20 cellular contexts compared by ENCODE assay signal in genomic region chr14:87754512-87755223, GRCh38.
"Had no signal": no experiment of that assay in that cellular context is flagged by ENCODE, and none has a peak within 500 bp of the region (broad histone marks: within the 10 kb centered on the region; RNA-seq: fewer than 3 reads in every experiment).

No MANE protein-coding gene starts in this region.

- H3K36me3 Mint-ChIP-seq: activated CD8-positive, alpha-beta memory T cell treated with anti-CD3 and anti-CD28 coated beads, Interleukin-2, amount 10 ng/mL, durations not matched to agents 7 days and 5 days; activated naive CD4-positive, alpha-beta T cell treated with anti-CD3 and anti-CD28 coated beads, Interleukin-2, amount 50 U/mL, for 24 hours; naive thymus-derived CD4-positive, alpha-beta T cell had no signal

- H3K4me3 Mint-ChIP-seq: activated CD4-positive, alpha-beta T cell treated with anti-CD3 and anti-CD28 coated beads for 36 hours; activated CD8-positive, alpha-beta memory T cell treated with anti-CD3 and anti-CD28 coated beads, Interleukin-2, amount 10 ng/mL, durations not matched to agents 7 days and 5 days; activated CD8-positive, alpha-beta T cell treated with anti-CD3 and anti-CD28 coated beads, Interleukin-2, amount 10 ng/mL, durations not matched to agents 7 days and 5 days; activated naive CD4-positive, alpha-beta T cell treated with anti-CD3 and anti-CD28 coated beads, Interleukin-2, amount 50 U/mL, for 24 hours; activated naive CD8-positive, alpha-beta T cell treated with anti-CD3 and anti-CD28 coated beads, Interleukin-2, amount 50 U/mL, for 24 hours; naive thymus-derived CD4-positive, alpha-beta T cell; neural crest cell; T-helper 2 cell treated with Interferon-gamma antibody and Interleukin-4, amounts not matched to agents 5 μg/mL and 100 μg/mL, for 36 hours had no signal

- DNase-seq: activated CD4-positive, alpha-beta T cell treated with anti-CD3 and anti-CD28 coated beads for 36 hours; activated CD4-positive, CD25-positive, alpha-beta regulatory T cell; activated CD8-positive, alpha-beta memory T cell treated with anti-CD3 and anti-CD28 coated beads, Interleukin-2, amount 10 ng/mL, durations not matched to agents 7 days and 5 days; activated CD8-positive, alpha-beta T cell treated with anti-CD3 and anti-CD28 coated beads, Interleukin-2, amount 10 ng/mL, durations not matched to agents 7 days and 5 days; activated naive CD8-positive, alpha-beta T cell treated with anti-CD3 and anti-CD28 coated beads, Interleukin-2, amount 50 U/mL, for 24 hours; activated T-cell treated with anti-CD3 and anti-CD28 coated beads, Interleukin-2, amount 50 U/mL, for 48 hours; amygdala; caudate nucleus; foreskin keratinocyte; midbrain; naive thymus-derived CD4-positive, alpha-beta T cell; occipital lobe; psoas muscle; stimulated activated CD4-positive, alpha-beta T cell treated with anti-CD3 and anti-CD28 coated beads, Interleukin-15, amount 100 ng/mL, for 24 hours; stimulated activated naive CD4-positive, alpha-beta T cell had no signal

- ATAC-seq: activated CD4-positive, alpha-beta T cell treated with anti-CD3 and anti-CD28 coated beads for 36 hours; activated CD8-positive, alpha-beta memory T cell treated with anti-CD3 and anti-CD28 coated beads, Interleukin-2, amount 10 ng/mL, durations not matched to agents 7 days and 5 days; activated CD8-positive, alpha-beta T cell treated with anti-CD3 and anti-CD28 coated beads, Interleukin-2, amount 10 ng/mL, durations not matched to agents 7 days and 5 days; activated naive CD8-positive, alpha-beta T cell treated with anti-CD3 and anti-CD28 coated beads, Interleukin-2, amount 50 U/mL, for 24 hours; foreskin keratinocyte; naive thymus-derived CD4-positive, alpha-beta T cell; psoas muscle had no signal

- H3K27me3 Mint-ChIP-seq: activated CD8-positive, alpha-beta memory T cell treated with anti-CD3 and anti-CD28 coated beads, Interleukin-2, amount 10 ng/mL, durations not matched to agents 7 days and 5 days had no signal

- H3K4me3 ChIP-seq: psoas muscle, tibial nerve had no signal

- H3K27ac Mint-ChIP-seq: activated CD4-positive, alpha-beta T cell treated with anti-CD3 and anti-CD28 coated beads for 36 hours; activated CD8-positive, alpha-beta memory T cell treated with anti-CD3 and anti-CD28 coated beads, Interleukin-2, amount 10 ng/mL, durations not matched to agents 7 days and 5 days; activated CD8-positive, alpha-beta T cell treated with anti-CD3 and anti-CD28 coated beads, Interleukin-2, amount 10 ng/mL, durations not matched to agents 7 days and 5 days; activated naive CD4-positive, alpha-beta T cell treated with anti-CD3 and anti-CD28 coated beads, Interleukin-2, amount 50 U/mL, for 24 hours; activated naive CD8-positive, alpha-beta T cell treated with anti-CD3 and anti-CD28 coated beads, Interleukin-2, amount 50 U/mL, for 24 hours; activated T-helper 2 cell treated with anti-CD3 and anti-CD28 coated beads, Interferon-gamma antibody, Interleukin-2, Interleukin-4, amounts not matched to agents 10 μg/mL and 5 μg/mL and 100 μg/mL, durations not matched to agents 14 hours and 24 hours and 36 hours; naive thymus-derived CD4-positive, alpha-beta T cell; T-helper 2 cell treated with Interferon-gamma antibody and Interleukin-4, amounts not matched to agents 5 μg/mL and 100 μg/mL, for 36 hours had no signal

- H3K4me1 Mint-ChIP-seq: activated CD4-positive, alpha-beta T cell treated with anti-CD3 and anti-CD28 coated beads for 36 hours; activated CD8-positive, alpha-beta memory T cell treated with anti-CD3 and anti-CD28 coated beads, Interleukin-2, amount 10 ng/mL, durations not matched to agents 7 days and 5 days; activated naive CD4-positive, alpha-beta T cell treated with anti-CD3 and anti-CD28 coated beads, Interleukin-2, amount 50 U/mL, for 24 hours; activated naive CD8-positive, alpha-beta T cell treated with anti-CD3 and anti-CD28 coated beads, Interleukin-2, amount 50 U/mL, for 24 hours had no signal

- H3K9me3 Mint-ChIP-seq: activated naive CD8-positive, alpha-beta T cell treated with anti-CD3 and anti-CD28 coated beads, Interleukin-2, amount 50 U/mL, for 24 hours; activated T-helper 2 cell treated with anti-CD3 and anti-CD28 coated beads, Interferon-gamma antibody, Interleukin-2, Interleukin-4, amounts not matched to agents 10 μg/mL and 5 μg/mL and 100 μg/mL, durations not matched to agents 14 hours and 24 hours and 36 hours; T-helper 2 cell treated with Interferon-gamma antibody and Interleukin-4, amounts not matched to agents 5 μg/mL and 100 μg/mL, for 36 hours had no signal
